Comparison of ENCODE assay signal across 26 cellular contexts in the genomic region with DNA sequence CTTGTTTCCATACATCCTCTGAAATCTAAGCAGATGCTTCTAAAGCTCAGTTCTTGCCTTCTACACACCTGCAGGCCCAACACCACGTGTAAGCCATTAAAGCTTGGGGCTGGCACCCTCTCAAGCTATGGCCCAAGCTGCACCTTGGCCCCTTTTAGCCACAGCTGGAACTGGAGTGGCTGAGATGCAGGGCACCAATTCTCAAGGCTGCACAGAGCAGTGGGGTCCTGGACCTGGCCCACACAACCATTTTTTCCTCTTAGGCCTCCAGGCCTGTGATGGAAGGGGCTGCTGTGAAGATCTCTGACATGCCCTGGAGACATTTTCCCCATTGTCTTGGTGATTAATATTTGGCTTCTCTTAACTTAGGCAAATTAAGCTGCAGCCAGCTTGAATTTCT. TPM values are rescaled to one million over a fixed set of nuclear protein-coding genes. Genes with fewer than 3 reads are reported as not detected.
DNase-seq lines count a peak whose midpoint lies in the region; ATAC-seq, FAIRE-seq and TF ChIP-seq lines count a peak whose summit lies in the region.
"Had no signal": no experiment of that assay in that cellular context is flagged by ENCODE, and none has a peak within 500 bp of the region (broad histone marks: within the 10 kb centered on the region; RNA-seq: fewer than 3 reads in every experiment).

No MANE protein-coding gene starts in this region.

- H3K36me3 ChIP-seq in HEK293 (ENCODE audit: control insufficient read depth in 2 of 2, insufficient read depth in 1 of 2, low read length in 2 of 2), result no peaks in the 10 kb centered on the region
- H3K36me3 ChIP-seq in trophoblast cell (ENCODE audit: control insufficient read depth in 1 of 2, insufficient read depth in 2 of 2, low read length in 2 of 2), result no peaks in the 10 kb centered on the region
- no peaks in the 10 kb centered on the region for H3K36me3 ChIP-seq in PC-3 (ENCODE audit: low read depth, low read length)

- no peak for TF ChIP-seq POLR2A in A549 (IDR thresholded peaks at IDR 0.05; ENCODE audit: low read length)

- WGBS in A549 (ENCODE audit: missing lambda C conversion rate), result 8% methylated on average over 1 of the region's 1 CpG
- no CpG with 5 or more reads among the region's 1 CpG for WGBS in trophoblast cell (ENCODE audit: extremely low coverage, insufficient coverage, insufficient read length)

- H3K14ac ChIP-seq in trophoblast cell (ENCODE audit: low read length), result no peak overlapping the region

- H4K20me1 ChIP-seq in PC-3 (ENCODE audit: low read length), result no peaks in the 10 kb centered on the region
- H4K20me1 ChIP-seq: BLaER1 treated with 17β-estradiol and CSF1 and Interleukin-3, amounts not matched to agents 10 nM and 100 nM had no signal

- H3K27ac ChIP-seq in A549, result no peak overlapping the region
- H3K27ac ChIP-seq in HEK293 (ENCODE audit: extremely low read depth, low read depth, low read length), result no peak overlapping the region
- H3K27ac ChIP-seq in trophoblast cell (ENCODE audit: low read depth, low read length), result no peak overlapping the region
- no peak overlapping the region for H3K27ac ChIP-seq in PC-3 (ENCODE audit: low read length)
- H3K27ac ChIP-seq: BLaER1 treated with 17β-estradiol and CSF1 and Interleukin-3, amounts not matched to agents 10 nM and 100 nM; C4-2B had no signal

- no peak overlapping the region for H4K8ac ChIP-seq in trophoblast cell (ENCODE audit: low read depth, low read length)

- no peak overlapping the region for H2BK12ac ChIP-seq in trophoblast cell (ENCODE audit: low read length)

- no peak overlapping the region for H3K4me3 ChIP-seq in A549
- no peak overlapping the region for H3K4me3 ChIP-seq in HEK293 (ENCODE audit: low read depth, low read length)
- H3K4me3 ChIP-seq in trophoblast cell (ENCODE audit: low read depth, low read length), result peak overlapping the region; percentile 21
- no peak overlapping the region for H3K4me3 ChIP-seq in PC-3 (ENCODE audit: low read length)
- H3K4me3 ChIP-seq: BLaER1 treated with 17β-estradiol and CSF1 and Interleukin-3, amounts not matched to agents 10 nM and 100 nM; GM12878 had no signal

- intact Hi-C loops in PC-3 (cut with micrococcal nuclease), result no loop called here

- POLR2A ChIA-PET in A549 (lab: Yijun Ruan, JAX), result no interaction called here
- POLR2A ChIA-PET in HEK293 (lab: Yijun Ruan, JAX), result no interaction called here
- POLR2A ChIA-PET in PC-3 (lab: Charles Lee; ENCODE audit: unreplicated experiment), result no interaction called here

- H3K4me2 ChIP-seq in A549, result no peak overlapping the region
- H3K4me2 ChIP-seq in trophoblast cell (ENCODE audit: low read length), result no peak overlapping the region
- H3K4me2 ChIP-seq in PC-3 (ENCODE audit: low read length), result no peak overlapping the region
- H3K4me2 ChIP-seq: BLaER1 treated with 17β-estradiol and CSF1 and Interleukin-3, amounts not matched to agents 10 nM and 100 nM had no signal

- H3K9me3 ChIP-seq in A549 (peaks cover 28% of the 10 kb centered on the region; the same call in 2 of the 3 replicates), HEK293 (ENCODE audit: control insufficient read depth, insufficient read depth, low read depth, low read length) (no peaks in the 10 kb centered on the region), trophoblast cell (ENCODE audit: insufficient read depth, low read depth, low read length) (peaks cover 16% of the 10 kb centered on the region), PC-3 (ENCODE audit: low read length) (no peaks in the 10 kb centered on the region)

- H3K4me1 ChIP-seq in A549, result no peaks in the 10 kb centered on the region
- no peaks in the 10 kb centered on the region for H3K4me1 ChIP-seq in HEK293 (ENCODE audit: control insufficient read depth, insufficient read depth, low read length)
- H3K4me1 ChIP-seq in trophoblast cell (ENCODE audit: control insufficient read depth in 1 of 2, insufficient read depth in 2 of 2, low read length in 2 of 2), result peaks cover 8 to 9% of the 10 kb centered on the region in 2 experiments
- peaks cover 7% of the 10 kb centered on the region for H3K4me1 ChIP-seq in PC-3 (ENCODE audit: insufficient read depth, low read length)

- no peak overlapping the region for H3K18ac ChIP-seq in trophoblast cell (ENCODE audit: low read length)

- no peak for TF ChIP-seq RAD21 in A549 (conservative IDR thresholded peaks at IDR 0.05 in 1 of 2, IDR thresholded peaks at IDR 0.05 in 1 of 2)

- no peak for ATAC-seq in A549
- no peak for ATAC-seq in PC-3
- ATAC-seq in GM18907 (IDR thresholded peaks at IDR 0.05; ENCODE audit: unreplicated experiment), result no peak
- ATAC-seq: CD8-positive, alpha-beta T cell; GM12878 had no signal

- H3K27me3 ChIP-seq in trophoblast cell (ENCODE audit: insufficient read depth, low read length) (no peaks in the 10 kb centered on the region), PC-3 (ENCODE audit: low read length) (no peaks in the 10 kb centered on the region)
- H3K27me3 ChIP-seq: BLaER1 treated with 17β-estradiol and CSF1 and Interleukin-3, amounts not matched to agents 10 nM and 100 nM had no signal

- H4K91ac ChIP-seq in trophoblast cell (ENCODE audit: low read depth, low read length), result no peak overlapping the region

- no peaks in the 10 kb centered on the region for H3K9me2 ChIP-seq in PC-3 (replicated peaks; ENCODE audit: low read length)

- H3F3A ChIP-seq in PC-3 (ENCODE audit: low read length, unreplicated experiment), result no peaks in the 10 kb centered on the region

- TF ChIP-seq CTCF in A549 (IDR thresholded peaks at IDR 0.05) (no peak), HEK293 (tag by site-specific recombination; IDR thresholded peaks at IDR 0.05) (no peak), PC-3 (conservative IDR thresholded peaks at IDR 0.05; ENCODE audit: low read depth, low read length) (no peak)

- H3K4ac ChIP-seq in trophoblast cell (ENCODE audit: low read depth, low read length), result no peak overlapping the region

- H2AFZ ChIP-seq in trophoblast cell (ENCODE audit: insufficient read depth, low read length, poor library complexity), result no peak overlapping the region
- no peak overlapping the region for H2AFZ ChIP-seq in PC-3 (ENCODE audit: low read length)

- no peak overlapping the region for H3K23ac ChIP-seq in trophoblast cell (ENCODE audit: low read length)

- H4K12ac ChIP-seq in trophoblast cell (ENCODE audit: low read depth, low read length), result no peak overlapping the region

- H2AK5ac ChIP-seq in trophoblast cell (ENCODE audit: low read length), result no peak overlapping the region

- DNase-seq in A549 (ENCODE audit: low read depth in 1 of 2, low spot score in 1 of 2) (no peak), trophoblast cell (no peak), PC-3 (no peak)
- DNase-seq: 8988T; AML-193; Caco-2; Calu3; CD4-positive, alpha-beta T cell; CD8-positive, alpha-beta T cell; DMS153; DMS53; DMS79; DND-41; EL; GDM1 had no signal

- H3K79me1 ChIP-seq in trophoblast cell (ENCODE audit: low read length), result peaks cover 6% of the 10 kb centered on the region

- FAIRE-seq in A549 (lab: Jason Lieb, UNC), result no peak
- FAIRE-seq: A204.1, D721Med, GM12878, GM12892, GM18507, GM19239 had no signal

- no peak overlapping the region for H3K9ac ChIP-seq in trophoblast cell (ENCODE audit: low read length)
- H3K9ac ChIP-seq in PC-3 (ENCODE audit: low read length), result no peak overlapping the region
- H3K9ac ChIP-seq: BLaER1 treated with 17β-estradiol and CSF1 and Interleukin-3, amounts not matched to agents 10 nM and 100 nM had no signal

- H2BK5ac ChIP-seq in trophoblast cell (ENCODE audit: low read depth, low read length, poor library complexity), result no peak overlapping the region

- H3K79me2 ChIP-seq in trophoblast cell (ENCODE audit: control insufficient read depth, insufficient read depth, low read length, poor library complexity) (no peaks in the 10 kb centered on the region), PC-3 (ENCODE audit: low read length) (no peaks in the 10 kb centered on the region)

- no peak overlapping the region for H2BK120ac ChIP-seq in trophoblast cell (ENCODE audit: insufficient read depth, low read length, poor library complexity)

- BruUV-seq in PC-3 (replicated peaks; lab: Mats Ljungman, UMichigan), result no TSS peak

- CTCF ChIA-PET in A549 (lab: Yijun Ruan, JAX), result interaction anchor here (0.7 to 0.9 kb wide), 2 partner anchors 10 to 46 kb away, joined by 3 to 4 read pairs; no protein-coding TSS in a partner anchor
- CTCF ChIA-PET in HEK293 (lab: Yijun Ruan, JAX), result no interaction called here
- CTCF ChIA-PET in PC-3 (lab: Charles Lee), result no interaction called here

- TF ChIP-seq EP300 in A549 (IDR thresholded peaks at IDR 0.05), result no peak

TF ChIP-seq in A549, 52 proteins besides CTCF, POLR2A, EP300 and RAD21:
- TF ChIP-seq ZFP36 (IDR thresholded peaks at IDR 0.05; ENCODE audit: borderline replicate concordance, partially characterized antibody) (peak; percentile 93), KDM5A (IDR thresholded peaks at IDR 0.05) (no peak), TFCP2L1 (CRISPR knock-in tag; IDR thresholded peaks at IDR 0.05) (no peak), RARB (CRISPR knock-in tag; IDR thresholded peaks at IDR 0.05) (no peak), CBX2 (IDR thresholded peaks at IDR 0.05; ENCODE audit: borderline replicate concordance, low read depth) (no peak), KDM1A (IDR thresholded peaks at IDR 0.05; ENCODE audit: low read depth) (no peak)

RNA-seq across cellular contexts. Expression of gene ZMYND11, which starts 38.8 kb away (rescaled TPM):
- 77.1 and 99.7 TPM in 2 replicates for polyA plus RNA-seq in A549 (2011; rRNA removed)
- polyA plus RNA-seq in A549 (2012; cell fraction: cytosol; rRNA removed), result 22.7 and 23.3 TPM in 2 replicates
- 9.8 and 12.1 TPM in 2 replicates for polyA plus RNA-seq in A549 (2012; cell fraction: nucleus; rRNA removed)
- polyA plus RNA-seq in A549 (2017; fragmentation: RNase III; extraction: RNeasy Plus Mini Kit Qiagen cat#74134 plus additional on column Dnase treatment), result 47.5 to 49.6 TPM (median 47.7 TPM) in 3 replicates
- polyA minus RNA-seq in A549 (2011; rRNA and poly(A)+ RNA removed), result 29.6 and 32.5 TPM in 2 replicates
- polyA plus RNA-seq in trophoblast cell (2013), result 26.0 and 27.2 TPM in 2 replicates
- total RNA-seq in PC-3 (2014; rRNA removed), result 17.0 and 17.1 TPM in 2 replicates

RNA-seq across cellular contexts. Expression of gene TUBB8, which starts 47.4 kb away (rescaled TPM):
- 0.11 and 0.16 TPM in 2 replicates for polyA plus RNA-seq in A549 (2011; rRNA removed)
- 0.08 TPM in 1 of 2 replicates, not detected in the other for polyA plus RNA-seq in A549 (2012; cell fraction: cytosol; rRNA removed)
- polyA plus RNA-seq in A549 (2012; cell fraction: nucleus; rRNA removed), result 0.40 and 0.50 TPM in 2 replicates
- polyA plus RNA-seq in A549 (2017; fragmentation: RNase III; extraction: RNeasy Plus Mini Kit Qiagen cat#74134 plus additional on column Dnase treatment), result not detected in 3 replicates
- polyA minus RNA-seq in A549 (2011; rRNA and poly(A)+ RNA removed), result not detected in 2 replicates
- polyA plus RNA-seq in trophoblast cell (2013), result 0.22 and 0.32 TPM in 2 replicates
- total RNA-seq in PC-3 (2014; rRNA removed), result not detected in 2 replicates
- total RNA-seq: Caco-2; Calu3; CD4-positive, alpha-beta T cell; CD8-positive, alpha-beta T cell; Daoy; GM12878 had no signal
- polyA plus RNA-seq: GM12878 had no signal
